Comparison of ENCODE assay signal across 11 cellular contexts in the genomic region with DNA sequence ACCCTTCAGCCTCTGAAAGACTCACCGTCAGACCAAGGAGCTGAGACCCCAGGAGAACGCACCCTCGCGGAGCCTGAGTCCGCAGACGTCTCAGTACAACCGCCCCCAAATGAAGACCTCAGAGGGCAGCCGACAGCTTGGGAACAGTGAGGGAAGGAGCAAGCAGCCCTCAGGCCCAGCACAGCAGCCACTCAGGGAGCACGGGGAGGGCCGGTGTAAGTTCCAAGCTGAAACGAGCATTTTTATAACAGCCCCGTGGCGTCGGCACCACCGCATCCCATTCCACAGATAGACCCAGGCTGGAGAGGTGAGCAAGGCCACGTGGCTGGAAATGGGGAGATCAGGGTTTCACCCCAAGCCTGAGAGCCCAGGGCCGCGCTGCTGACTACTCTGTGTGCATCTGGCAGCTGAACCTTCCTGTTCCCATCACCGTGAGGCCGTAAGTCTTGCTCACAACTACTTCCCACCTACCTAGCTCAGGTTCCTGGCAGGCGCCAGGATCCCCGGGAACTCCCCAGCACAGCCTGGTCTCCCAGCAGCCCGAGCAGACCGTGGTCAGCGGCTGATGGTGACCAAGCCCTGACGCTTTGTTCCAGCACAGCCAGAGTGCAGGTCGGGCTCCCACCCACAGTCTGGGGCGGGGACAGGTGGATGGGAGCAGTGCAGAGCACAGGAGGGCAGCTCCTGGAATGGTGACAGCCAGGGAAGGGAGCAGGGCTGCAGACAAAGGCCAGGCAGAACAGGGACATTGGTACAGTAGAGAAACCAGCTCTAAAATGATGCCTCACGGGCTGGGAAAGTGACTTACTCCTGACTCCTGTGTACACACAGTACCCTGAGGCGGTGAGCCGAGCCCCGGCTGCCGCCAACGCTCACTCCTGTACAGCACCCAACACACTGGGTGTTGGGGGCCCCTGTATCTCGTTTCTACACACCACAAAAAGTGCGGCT. TPM values are rescaled to one million over a fixed set of nuclear protein-coding genes. Genes with fewer than 3 reads are reported as not detected.
DNase-seq lines count a peak whose midpoint lies in the region; ATAC-seq and TF ChIP-seq lines count a peak whose summit lies in the region.
"Had no signal": no experiment of that assay in that cellular context is flagged by ENCODE, and none has a peak within 500 bp of the region (broad histone marks: within the 10 kb centered on the region; RNA-seq: fewer than 3 reads in every experiment).

No MANE protein-coding gene starts in this region.

- CTCF ChIA-PET in IMR-90 (lab: Yijun Ruan, JAX): no interaction called here
- CTCF ChIA-PET in naive thymus-derived CD4-positive, alpha-beta T cell (lab: Charles Lee): no interaction called here

- no peak overlapping the region for H3K18ac ChIP-seq in IMR-90 (ENCODE audit: low read depth, low read length)

- peaks cover 27% of the 10 kb centered on the region for H3K27me3 ChIP-seq in IMR-90 (ENCODE audit: control insufficient read depth, insufficient read depth, low read length)
- no peaks in the 10 kb centered on the region for H3K27me3 ChIP-seq in naive thymus-derived CD4-positive, alpha-beta T cell (ENCODE audit: control insufficient read depth in 2 of 2, insufficient read depth in 2 of 2, low read length in 2 of 2)

- H3K27ac ChIP-seq in IMR-90 (ENCODE audit: insufficient read depth, low read length): no peak overlapping the region
- H3K27ac ChIP-seq in naive thymus-derived CD4-positive, alpha-beta T cell (ENCODE audit: low read depth, low read length): no peak overlapping the region
- H3K27ac ChIP-seq: HL-60 had no signal

- H4K5ac ChIP-seq in IMR-90 (ENCODE audit: low read depth, low read length): no peak overlapping the region

- TF ChIP-seq CTCF in IMR-90 (conservative IDR thresholded peaks at IDR 0.05; ENCODE audit: low read depth, low read length): no peak

- H3K56ac ChIP-seq in IMR-90 (ENCODE audit: extremely low read depth, insufficient read depth, low read length): no peak overlapping the region

- H3K79me1 ChIP-seq in IMR-90 (ENCODE audit: low read depth in 1 of 2, low read length in 2 of 2): no peaks in the 10 kb centered on the region

- no peaks in the 10 kb centered on the region for H3K9me3 Mint-ChIP-seq in central memory CD8-positive, alpha-beta T cell
- peaks cover 0 to 10% (median 0%) of the 10 kb centered on the region in 11 donors for H3K9me3 Mint-ChIP-seq in naive thymus-derived CD4-positive, alpha-beta T cell
- peaks cover 7% of the 10 kb centered on the region for H3K9me3 Mint-ChIP-seq in activated CD4-positive, alpha-beta T cell treated with anti-CD3 and anti-CD28 coated beads, Interleukin-2, amount 10 ng/mL, durations not matched to agents 24 days and 14 days

- peak overlapping the region; percentile 71 for H2AFZ ChIP-seq in IMR-90 (replicated peaks; ENCODE audit: low read length, poor library complexity)

- H3K27ac Mint-ChIP-seq in central memory CD8-positive, alpha-beta T cell (ENCODE audit: low read depth): no peak overlapping the region
- H3K27ac Mint-ChIP-seq in naive thymus-derived CD4-positive, alpha-beta T cell: peak overlapping the region in 1 of 9 donors; percentile 46
- H3K27ac Mint-ChIP-seq in activated CD4-positive, alpha-beta T cell treated with anti-CD3 and anti-CD28 coated beads, Interleukin-2, amount 10 ng/mL, durations not matched to agents 24 days and 14 days: no peak overlapping the region

- no peaks in the 10 kb centered on the region for H3K4me1 Mint-ChIP-seq in central memory CD8-positive, alpha-beta T cell
- H3K4me1 Mint-ChIP-seq in naive thymus-derived CD4-positive, alpha-beta T cell: peaks cover 0 to 19% (median 2%) of the 10 kb centered on the region in 7 donors
- H3K4me1 Mint-ChIP-seq in activated CD4-positive, alpha-beta T cell treated with anti-CD3 and anti-CD28 coated beads, Interleukin-2, amount 10 ng/mL, durations not matched to agents 24 days and 14 days: peaks cover 6% of the 10 kb centered on the region

- no peak overlapping the region for H3K4ac ChIP-seq in IMR-90 (ENCODE audit: low read depth, low read length)

- TF ChIP-seq POLR2A in IMR-90 (IDR thresholded peaks at IDR 0.05; ENCODE audit: low read depth, low read length): no peak

- no peak for TF ChIP-seq RAD21 in IMR-90 (IDR thresholded peaks at IDR 0.05; ENCODE audit: low read length)

- peaks cover 5% of the 10 kb centered on the region for H3K36me3 Mint-ChIP-seq in central memory CD8-positive, alpha-beta T cell (ENCODE audit: insufficient read depth)
- peaks cover 0 to 8% (median 0%) of the 10 kb centered on the region in 5 donors for H3K36me3 Mint-ChIP-seq in naive thymus-derived CD4-positive, alpha-beta T cell
- no peaks in the 10 kb centered on the region for H3K36me3 Mint-ChIP-seq in activated CD4-positive, alpha-beta T cell treated with anti-CD3 and anti-CD28 coated beads, Interleukin-2, amount 10 ng/mL, durations not matched to agents 24 days and 14 days (ENCODE audit: low read depth)

- H3K36me3 ChIP-seq in IMR-90 (ENCODE audit: control insufficient read depth, insufficient read depth, low read length): no peaks in the 10 kb centered on the region
- H3K36me3 ChIP-seq in naive thymus-derived CD4-positive, alpha-beta T cell (ENCODE audit: control insufficient read depth in 2 of 3, insufficient read depth in 3 of 3, low read length in 3 of 3): no peaks in the 10 kb centered on the region

- H2BK20ac ChIP-seq in IMR-90 (ENCODE audit: low read depth, low read length): no peak overlapping the region

- H3K4me3 ChIP-seq in IMR-90 (ENCODE audit: insufficient read depth, low read depth, low read length): no peak overlapping the region
- H3K4me3 ChIP-seq in naive thymus-derived CD4-positive, alpha-beta T cell (ENCODE audit: low read length): no peak overlapping the region

- H3K9me1 ChIP-seq in IMR-90 (ENCODE audit: insufficient read depth, low read length): no peaks in the 10 kb centered on the region

- no peak overlapping the region for H3K9ac ChIP-seq in IMR-90 (ENCODE audit: low read depth, low read length)

- H2AK9ac ChIP-seq in IMR-90 (replicated peaks; ENCODE audit: low read depth, low read length, poor library complexity): peak overlapping the region; percentile 72

- intact Hi-C loops in IMR-90 (cut with micrococcal nuclease): no loop called here
- intact Hi-C loops in naive thymus-derived CD4-positive, alpha-beta T cell (cut with micrococcal nuclease): no loop called here
- intact Hi-C loops in activated CD4-positive, alpha-beta T cell treated with anti-CD3 and anti-CD28 coated beads, Interleukin-2, amount 10 ng/mL, durations not matched to agents 24 days and 14 days (cut with micrococcal nuclease): no loop called here

- H3K4me1 ChIP-seq in IMR-90 (ENCODE audit: control insufficient read depth, insufficient read depth, low read length): no peaks in the 10 kb centered on the region
- H3K4me1 ChIP-seq in naive thymus-derived CD4-positive, alpha-beta T cell (ENCODE audit: control insufficient read depth in 2 of 2, insufficient read depth in 2 of 2, low read length in 2 of 2): no peaks in the 10 kb centered on the region

- POLR2A ChIA-PET in IMR-90 (lab: Charles Lee; ENCODE audit: unreplicated experiment): no interaction called here
- POLR2A ChIA-PET in naive thymus-derived CD4-positive, alpha-beta T cell (lab: Charles Lee): no interaction called here

- no peak overlapping the region for H3K23ac ChIP-seq in IMR-90 (ENCODE audit: low read depth, low read length)

- no peak overlapping the region; the same call in 1 of the 2 replicates for H3K4me2 ChIP-seq in IMR-90 (ENCODE audit: low read depth, low read length)

- dilution Hi-C loops in IMR-90 (cut with HindIII; ENCODE audit: low sequenced_read_pairs, unreplicated experiment): no loop called here

- 35% methylated on average over 13 of the region's 36 CpGs; no CpG with 5 or more reads in 1 of the 2 experiments for WGBS in IMR-90 (ENCODE audit: extremely low coverage in 2 of 2, insufficient read length in 1 of 2), 2 experiments

- H2BK15ac ChIP-seq in IMR-90 (ENCODE audit: low read depth, low read length): no peak overlapping the region

- no peak overlapping the region for H2AK5ac ChIP-seq in IMR-90 (ENCODE audit: low read depth, low read length)

- no peak overlapping the region for H4K91ac ChIP-seq in IMR-90 (ENCODE audit: insufficient read depth, low read depth, low read length)

- peaks cover 2% of the 10 kb centered on the region; the same call in 1 of the 2 replicates for H3K9me3 ChIP-seq in IMR-90 (ENCODE audit: control insufficient read depth, insufficient read depth, low read length)
- no peaks in the 10 kb centered on the region for H3K9me3 ChIP-seq in naive thymus-derived CD4-positive, alpha-beta T cell (ENCODE audit: control insufficient read depth in 2 of 3, low read length in 3 of 3)

- no peak overlapping the region for H4K8ac ChIP-seq in IMR-90 (ENCODE audit: low read depth in 2 of 2, low read length in 2 of 2)

- peaks cover 37% of the 10 kb centered on the region for H3K27me3 Mint-ChIP-seq in central memory CD8-positive, alpha-beta T cell
- peaks cover 16 to 43% (median 23%) of the 10 kb centered on the region in 5 donors for H3K27me3 Mint-ChIP-seq in naive thymus-derived CD4-positive, alpha-beta T cell
- H3K27me3 Mint-ChIP-seq in activated CD4-positive, alpha-beta T cell treated with anti-CD3 and anti-CD28 coated beads, Interleukin-2, amount 10 ng/mL, durations not matched to agents 24 days and 14 days: peaks cover 37% of the 10 kb centered on the region

- no peak overlapping the region for H2BK5ac ChIP-seq in IMR-90 (ENCODE audit: low read depth, low read length, poor library complexity, severe bottlenecking)

- no peak overlapping the region for H2BK120ac ChIP-seq in IMR-90 (ENCODE audit: low read depth, low read length)

- no peak overlapping the region for H3K14ac ChIP-seq in IMR-90 (replicated peaks; ENCODE audit: low read depth, low read length)

- no peaks in the 10 kb centered on the region for H4K20me1 ChIP-seq in IMR-90 (ENCODE audit: insufficient read depth, low read length)

- H3K4me3 Mint-ChIP-seq in central memory CD8-positive, alpha-beta T cell: no peak overlapping the region
- H3K4me3 Mint-ChIP-seq in naive thymus-derived CD4-positive, alpha-beta T cell: peak overlapping the region in 6 of 10 donors; percentile 9 to 74 (median 38)
- no peak overlapping the region for H3K4me3 Mint-ChIP-seq in activated CD4-positive, alpha-beta T cell treated with anti-CD3 and anti-CD28 coated beads, Interleukin-2, amount 10 ng/mL, durations not matched to agents 24 days and 14 days

- in situ Hi-C loops in IMR-90 (cut with MboI; ENCODE audit: low sequenced_read_pairs): no loop called here

- BruUV-seq in IMR-90 (replicated peaks; lab: Mats Ljungman, UMichigan): no TSS peak

- DNase-seq in ELF-1 (ENCODE audit: low read depth, low spot score) (peak; percentile 69), IMR-90 (no peak), NCI-H1694 treated with DMSO at 0.1 percent for 48 hours (lab: John Stamatoyannopoulos, UW) (no peak)
- no peak for DNase-seq in central memory CD8-positive, alpha-beta T cell (ENCODE audit: low spot score in 2 of 2)
- DNase-seq in naive thymus-derived CD4-positive, alpha-beta T cell: peak in 1 of 9 donors; percentile 1
- DNase-seq in activated CD4-positive, alpha-beta T cell treated with anti-CD3 and anti-CD28 coated beads, Interleukin-2, amount 10 ng/mL, durations not matched to agents 24 days and 14 days: no peak
- DNase-seq: activated effector memory CD4-positive, alpha-beta T cell treated with Interleukin-2 at 50 U/mL for 16 hours; posterior cingulate gyrus had no signal

- ATAC-seq in IMR-90 (ENCODE audit: low read depth) (0 out of 2 replicates have a peak, but pooled peaks have one; percentile 27), GM18520 (IDR thresholded peaks at IDR 0.05; ENCODE audit: unreplicated experiment) (no peak), HG02938 (IDR thresholded peaks at IDR 0.05; ENCODE audit: unreplicated experiment) (no peak)
- ATAC-seq in central memory CD8-positive, alpha-beta T cell (replicated peaks; ENCODE audit: extremely low read depth, poor library complexity, severe bottlenecking): peak; percentile 43
- ATAC-seq in naive thymus-derived CD4-positive, alpha-beta T cell: peak; percentile 48

RNA-seq across cellular contexts. Expression of a gene that starts 6.1 kb away (rescaled TPM):
- total RNA-seq in IMR-90 (2012; rRNA removed): 15.4 and 16.4 TPM in 2 replicates
- polyA plus RNA-seq in IMR-90 (2012; rRNA removed): 14.3 and 15.3 TPM in 2 replicates
- polyA plus RNA-seq in IMR-90 (2012; cell fraction: cytosol; rRNA removed): 3.5 and 6.4 TPM in 2 replicates
- polyA plus RNA-seq in IMR-90 (2012; cell fraction: nucleus; rRNA removed; ENCODE audit: low replicate concordance): 29.4 and 48.6 TPM in 2 replicates
- 10 to 100 TPM; 28.1 to 40.7 (median 32.9) TPM for total RNA-seq in naive thymus-derived CD4-positive, alpha-beta T cell
- 1 to 10 TPM; 4.2 to 7.9 TPM for polyA plus RNA-seq in naive thymus-derived CD4-positive, alpha-beta T cell
- 50.5 and 54.5 TPM in 2 replicates for total RNA-seq in activated CD4-positive, alpha-beta T cell treated with anti-CD3 and anti-CD28 coated beads, Interleukin-2, amount 10 ng/mL, durations not matched to agents 24 days and 14 days

RNA-seq across cellular contexts. Expression of a gene that starts 50.4 kb away (rescaled TPM):
- total RNA-seq in IMR-90 (2012; rRNA removed): 19.9 and 30.3 TPM in 2 replicates
- 9.3 and 11.9 TPM in 2 replicates for polyA plus RNA-seq in IMR-90 (2012; rRNA removed)
- 5.0 and 12.5 TPM in 2 replicates for polyA plus RNA-seq in IMR-90 (2012; cell fraction: cytosol; rRNA removed)
- polyA plus RNA-seq in IMR-90 (2012; cell fraction: nucleus; rRNA removed; ENCODE audit: low replicate concordance): 11.8 and 15.5 TPM in 2 replicates
- 100 to 1,000 TPM in 1 of 5 experiments, 10 to 100 TPM in 4; 56.0 to 101 (median 69.0) TPM for total RNA-seq in naive thymus-derived CD4-positive, alpha-beta T cell
- 10 to 100 TPM; 34.5 to 49.2 TPM for polyA plus RNA-seq in naive thymus-derived CD4-positive, alpha-beta T cell
- total RNA-seq in activated CD4-positive, alpha-beta T cell treated with anti-CD3 and anti-CD28 coated beads, Interleukin-2, amount 10 ng/mL, durations not matched to agents 24 days and 14 days: 57.0 and 63.6 TPM in 2 replicates

Comparison
In these comparisons a context has a peak if more than half of its experiments do, and no peak if none do; other contexts are left out.
1. ATAC-seq: peak in IMR-90 (single experiment), central memory CD8-positive, alpha-beta T cell (single experiment) and naive thymus-derived CD4-positive, alpha-beta T cell (single experiment); none in GM18520 (single experiment) and HG02938 (single experiment).
2. H3K4me3 Mint-ChIP-seq: peak in naive thymus-derived CD4-positive, alpha-beta T cell (6 of 10); none in central memory CD8-positive, alpha-beta T cell (single experiment) and activated CD4-positive, alpha-beta T cell treated with anti-CD3 and anti-CD28 coated beads, Interleukin-2, amount 10 ng/mL, durations not matched to agents 24 days and 14 days (single experiment).